Comparison of ENCODE assay signal across 8 cellular contexts in genomic region chr11:36292311-36292722, GRCh38. TPM values are rescaled to one million over a fixed set of nuclear protein-coding genes. Genes with fewer than 3 reads are reported as not detected.
DNase-seq lines count a peak whose midpoint lies in the region; ATAC-seq and TF ChIP-seq lines count a peak whose summit lies in the region.

No MANE protein-coding gene starts in this region.

- no peaks in the 10 kb centered on the region for H3K79me1 ChIP-seq in H9 (ENCODE audit: insufficient read depth, low read depth, low read length, poor library complexity, severe bottlenecking)

- intact Hi-C loops in activated CD4-positive, alpha-beta memory T cell treated with anti-CD3 and anti-CD28 coated beads for 36 hours (cut with micrococcal nuclease): loop anchor here (1.0 to 5.0 kb wide), 7 partner anchors 85 to 455 kb away; no protein-coding TSS in a partner anchor
- intact Hi-C loops in left lung (cut with DNase I): loop anchor here in 1 of 2 donors (5.0 kb wide), 1 partner anchor 185 kb away; no protein-coding TSS in a partner anchor

- TF ChIP-seq CTCF in H9 (conservative IDR thresholded peaks at IDR 0.05) (peak; percentile 83), brain (conservative IDR thresholded peaks at IDR 0.05) (peak; percentile 57 to 61), left lung (IDR thresholded peaks at IDR 0.05) (peak; percentile 46 to 50)

- no peak overlapping the region for H3K27ac ChIP-seq in H9 (ENCODE audit: insufficient read length, low read depth, low read length)
- H3K27ac ChIP-seq in left lung: no peak overlapping the region

- no peaks in the 10 kb centered on the region; the same call in 1 of the 2 replicates for H3K4me1 ChIP-seq in H9 (ENCODE audit: insufficient read depth, low read length)
- peaks cover 10 to 25% of the 10 kb centered on the region in 2 donors for H3K4me1 ChIP-seq in left lung

- no peak overlapping the region for H2AFZ ChIP-seq in H9 (ENCODE audit: low read length)

- H2AK5ac ChIP-seq in H9 (ENCODE audit: insufficient read length, low read length): no peak overlapping the region

- POLR2A ChIA-PET in activated CD4-positive, alpha-beta memory T cell treated with anti-CD3 and anti-CD28 coated beads for 36 hours (lab: Charles Lee): interaction anchor here (2.3 kb wide), 1 partner anchor 186 kb away, joined by 7 read pairs; no protein-coding TSS in a partner anchor
- POLR2A ChIA-PET in activated CD4-positive, alpha-beta memory T cell treated with anti-CD3 and anti-CD28 coated beads, Interleukin-2, amount 10 ng/mL, durations not matched to agents 7 days and 5 days (lab: Charles Lee): interaction anchor here (1.0 to 1.3 kb wide), 2 partner anchors 201 to 218 kb away, joined by 3 to 4 read pairs; partner anchors contain the start of gene TRAF6

- H2BK20ac ChIP-seq in H9 (ENCODE audit: low read depth, low read length, poor library complexity, severe bottlenecking): no peak overlapping the region

- H3K79me2 ChIP-seq in H9 (ENCODE audit: insufficient read depth, low read length): no peaks in the 10 kb centered on the region

- H3K4me3 ChIP-seq in left lung: no peak overlapping the region

- no peak overlapping the region for H3K4ac ChIP-seq in H9 (ENCODE audit: low read depth, low read length)

- no CpG with 5 or more reads among the region's 4 CpGs for WGBS in H9 (ENCODE audit: extremely low coverage, insufficient read length, low lambda C conversion rate)

- no peak overlapping the region for H3K56ac ChIP-seq in H9 (ENCODE audit: insufficient read length, low read depth, low read length)

- H3K27me3 Mint-ChIP-seq in activated CD4-positive, alpha-beta memory T cell treated with anti-CD3 and anti-CD28 coated beads for 36 hours: no peaks in the 10 kb centered on the region
- no peaks in the 10 kb centered on the region for H3K27me3 Mint-ChIP-seq in activated CD4-positive, alpha-beta memory T cell treated with anti-CD3 and anti-CD28 coated beads, Interleukin-2, amount 10 ng/mL, durations not matched to agents 7 days and 5 days
- H3K27me3 Mint-ChIP-seq in H9 (ENCODE audit: low read depth): peaks cover 22% of the 10 kb centered on the region
- H3K27me3 Mint-ChIP-seq in brain: peaks cover 9% of the 10 kb centered on the region

- H3K23me2 ChIP-seq in H9 (ENCODE audit: insufficient read length, low read depth, low read length, poor library complexity, severe bottlenecking): peaks cover 4% of the 10 kb centered on the region

- no peak overlapping the region for H3K4me3 Mint-ChIP-seq in activated CD4-positive, alpha-beta memory T cell treated with anti-CD3 and anti-CD28 coated beads for 36 hours
- H3K4me3 Mint-ChIP-seq in activated CD4-positive, alpha-beta memory T cell treated with anti-CD3 and anti-CD28 coated beads, Interleukin-2, amount 10 ng/mL, durations not matched to agents 7 days and 5 days: no peak overlapping the region
- H3K4me3 Mint-ChIP-seq in H9: no peak overlapping the region
- peak overlapping the region in 1 of 5 experiments; percentile 21 for H3K4me3 Mint-ChIP-seq in brain

- H4K91ac ChIP-seq in H9 (ENCODE audit: insufficient read length, low read depth, low read length): no peak overlapping the region

- H3K9me3 ChIP-seq in H9 (ENCODE audit: control insufficient read depth, low read depth, low read length): no peaks in the 10 kb centered on the region
- H3K9me3 ChIP-seq in left lung: no peaks in the 10 kb centered on the region

- CTCF ChIA-PET in activated CD4-positive, alpha-beta memory T cell treated with anti-CD3 and anti-CD28 coated beads for 36 hours (lab: Charles Lee): interaction anchor here (0.6 to 9.2 kb wide), 49 partner anchors 8 to 455 kb away, joined by 3 to 205 read pairs (median 4); partner anchors contain the start of gene TRAF6
- CTCF ChIA-PET in activated CD4-positive, alpha-beta memory T cell treated with anti-CD3 and anti-CD28 coated beads, Interleukin-2, amount 10 ng/mL, durations not matched to agents 7 days and 5 days (lab: Charles Lee): interaction anchor here (1.0 to 10.1 kb wide), 27 partner anchors 8 to 455 kb away, joined by 3 to 152 read pairs (median 4); partner anchors contain the start of gene TRAF6

- H3K4me1 Mint-ChIP-seq in activated CD4-positive, alpha-beta memory T cell treated with anti-CD3 and anti-CD28 coated beads for 36 hours (ENCODE audit: low read depth): peaks cover 23% of the 10 kb centered on the region
- H3K4me1 Mint-ChIP-seq in activated CD4-positive, alpha-beta memory T cell treated with anti-CD3 and anti-CD28 coated beads, Interleukin-2, amount 10 ng/mL, durations not matched to agents 7 days and 5 days: peaks cover 24% of the 10 kb centered on the region
- H3K4me1 Mint-ChIP-seq in H9 (peaks cover 16% of the 10 kb centered on the region in 2 experiments), brain (peaks cover 33% of the 10 kb centered on the region)

- H3K23ac ChIP-seq in H9 (ENCODE audit: insufficient read length, low read depth, low read length): no peak overlapping the region

- H2BK5ac ChIP-seq in H9 (ENCODE audit: insufficient read length, low read length): no peak overlapping the region

- no peaks in the 10 kb centered on the region for H3K36me3 ChIP-seq in left lung

- ATAC-seq in left lung: peak; percentile 51

- peak overlapping the region; percentile 36 for H3K27ac Mint-ChIP-seq in activated CD4-positive, alpha-beta memory T cell treated with anti-CD3 and anti-CD28 coated beads for 36 hours
- H3K27ac Mint-ChIP-seq in activated CD4-positive, alpha-beta memory T cell treated with anti-CD3 and anti-CD28 coated beads, Interleukin-2, amount 10 ng/mL, durations not matched to agents 7 days and 5 days: no peak overlapping the region
- no peak overlapping the region for H3K27ac Mint-ChIP-seq in H9
- H3K27ac Mint-ChIP-seq in brain: peak overlapping the region in 1 of 5 experiments; percentile 25

- H4K5ac ChIP-seq in H9 (ENCODE audit: insufficient read length, low read depth, low read length): no peak overlapping the region

- H3K18ac ChIP-seq in H9 (ENCODE audit: insufficient read length, low read depth, low read length): no peak overlapping the region

- H4K8ac ChIP-seq in H9 (replicated peaks; ENCODE audit: insufficient read length, low read depth, low read length): no peak overlapping the region

- H4K20me1 ChIP-seq in H9 (ENCODE audit: control insufficient read depth, insufficient read depth, insufficient read length): no peaks in the 10 kb centered on the region

- no peak overlapping the region for H3T11ph ChIP-seq in H9 (ENCODE audit: low read length)

- H3K36me3 Mint-ChIP-seq in activated CD4-positive, alpha-beta memory T cell treated with anti-CD3 and anti-CD28 coated beads for 36 hours: no peaks in the 10 kb centered on the region
- H3K36me3 Mint-ChIP-seq in activated CD4-positive, alpha-beta memory T cell treated with anti-CD3 and anti-CD28 coated beads, Interleukin-2, amount 10 ng/mL, durations not matched to agents 7 days and 5 days (ENCODE audit: low read depth): no peaks in the 10 kb centered on the region
- H3K36me3 Mint-ChIP-seq in H9 (ENCODE audit: insufficient read depth in 1 of 3, low read depth in 3 of 3) (no peaks in the 10 kb centered on the region; a peak in 1 of 7 replicates), brain (no peaks in the 10 kb centered on the region)

- H2BK15ac ChIP-seq in H9 (ENCODE audit: low read depth, low read length): no peak overlapping the region

- no peak overlapping the region for H3K14ac ChIP-seq in H9 (ENCODE audit: insufficient read depth, low read length)

- H2BK12ac ChIP-seq in H9 (ENCODE audit: insufficient read length, low read depth, low read length): no peak overlapping the region

- H3K27me3 ChIP-seq in H9 (ENCODE audit: insufficient read depth, low read length): no peaks in the 10 kb centered on the region
- H3K27me3 ChIP-seq in left lung: no peaks in the 10 kb centered on the region

- no peak overlapping the region for H3K4me2 ChIP-seq in H9 (ENCODE audit: insufficient read depth, insufficient read length, low read length)

- H3K9ac ChIP-seq in H9 (ENCODE audit: extremely low read depth, insufficient read length, low read length): no peak overlapping the region

- H2BK120ac ChIP-seq in H9 (ENCODE audit: low read depth, low read length, poor library complexity, severe bottlenecking): no peak overlapping the region

- DNase-seq in activated CD4-positive, alpha-beta memory T cell treated with anti-CD3 and anti-CD28 coated beads for 36 hours: peak; percentile 22
- DNase-seq in activated CD4-positive, alpha-beta memory T cell treated with anti-CD3 and anti-CD28 coated beads, Interleukin-2, amount 10 ng/mL, durations not matched to agents 7 days and 5 days: no peak
- no peak for DNase-seq in H9
- DNase-seq in NCI-H446 treated with DMSO at 0.1 percent for 48 hours (lab: John Stamatoyannopoulos, UW): peak; percentile 11
- DNase-seq in left lung: no peak
- DNase-seq in NCI-H1436 (lab: John Stamatoyannopoulos, UW): no peak
- DNase-seq in ureter (ENCODE audit: low spot score): no peak

- no peaks in the 10 kb centered on the region for H3K9me3 Mint-ChIP-seq in activated CD4-positive, alpha-beta memory T cell treated with anti-CD3 and anti-CD28 coated beads for 36 hours
- no peaks in the 10 kb centered on the region for H3K9me3 Mint-ChIP-seq in activated CD4-positive, alpha-beta memory T cell treated with anti-CD3 and anti-CD28 coated beads, Interleukin-2, amount 10 ng/mL, durations not matched to agents 7 days and 5 days
- no peaks in the 10 kb centered on the region; a peak in 1 of 5 replicates for H3K9me3 Mint-ChIP-seq in H9
- no peaks in the 10 kb centered on the region for H3K9me3 Mint-ChIP-seq in brain

RNA-seq across cellular contexts. Expression of gene COMMD9, which starts 3.1 kb away (rescaled TPM):
- 10 to 100 TPM; 23.7 to 28.1 TPM for total RNA-seq in activated CD4-positive, alpha-beta memory T cell treated with anti-CD3 and anti-CD28 coated beads for 36 hours
- total RNA-seq in activated CD4-positive, alpha-beta memory T cell treated with anti-CD3 and anti-CD28 coated beads, Interleukin-2, amount 10 ng/mL, durations not matched to agents 7 days and 5 days: 10 to 100 TPM; 30.5 to 34.1 TPM
- total RNA-seq in H9 (2021) (47.0 and 47.4 TPM in 2 replicates), left lung (10 to 100 TPM; 76.0 to 87.2 TPM), ureter (55.9 TPM)
- 90.2 TPM for polyA plus RNA-seq in brain (ENCODE audit: insufficient read depth, low read depth, low replicate concordance)

RNA-seq across cellular contexts. Expression of gene PRR5L, which starts 3.8 kb away (rescaled TPM):
- 10 to 100 TPM; 42.7 to 43.6 TPM for total RNA-seq in activated CD4-positive, alpha-beta memory T cell treated with anti-CD3 and anti-CD28 coated beads for 36 hours
- total RNA-seq in activated CD4-positive, alpha-beta memory T cell treated with anti-CD3 and anti-CD28 coated beads, Interleukin-2, amount 10 ng/mL, durations not matched to agents 7 days and 5 days: 10 to 100 TPM; 30.2 to 32.0 TPM
- 4.1 and 5.6 TPM in 2 replicates for total RNA-seq in H9 (2021)
- 9.0 TPM for polyA plus RNA-seq in brain (ENCODE audit: insufficient read depth, low read depth, low replicate concordance)
- total RNA-seq in left lung: 10 to 100 TPM; 22.2 to 27.0 TPM
- 32.9 TPM for total RNA-seq in ureter

Comparison
In these comparisons a context has a peak if more than half of its experiments do, and no peak if none do; other contexts are left out.
1. DNase-seq: peak in activated CD4-positive, alpha-beta memory T cell treated with anti-CD3 and anti-CD28 coated beads for 36 hours (single experiment) and NCI-H446 treated with DMSO at 0.1 percent for 48 hours (single experiment); none in activated CD4-positive, alpha-beta memory T cell treated with anti-CD3 and anti-CD28 coated beads, Interleukin-2, amount 10 ng/mL, durations not matched to agents 7 days and 5 days (single experiment), H9 (single experiment), left lung (0 of 2), NCI-H1436 (single experiment) and ureter (single experiment).
2. Peak in every context shown above with its lines, with median percentiles within 50 percentile points of each other: CTCF ChIP-seq.